36 cellular contexts compared by ENCODE assay signal in the genomic region with DNA sequence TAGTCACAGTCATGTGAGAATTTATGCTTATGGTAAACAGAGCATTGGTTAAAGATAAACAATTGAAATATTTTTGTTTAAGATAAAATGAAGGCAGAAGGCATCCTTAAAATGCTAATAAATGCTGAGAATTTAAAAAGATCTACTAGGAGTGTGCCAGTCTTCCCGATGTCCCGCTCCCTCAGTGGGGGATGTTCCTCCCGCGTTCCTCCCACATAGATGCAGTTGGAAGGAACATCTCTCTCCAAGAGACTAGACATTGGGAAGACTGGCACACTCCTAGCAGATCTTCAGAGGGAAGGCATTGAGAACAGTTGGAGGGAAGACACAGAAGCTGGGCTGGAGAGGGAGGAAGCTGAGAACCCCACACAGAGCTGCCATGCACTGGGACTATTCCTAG.
"Had no signal": no experiment of that assay in that cellular context is flagged by ENCODE, and none has a peak within 500 bp of the region (broad histone marks: within the 10 kb centered on the region; RNA-seq: fewer than 3 reads in every experiment).

No MANE protein-coding gene starts in this region.

- FAIRE-seq: astrocyte, colon, TTC549 had no signal

- DNase-seq: activated B cell treated with CpG ODN at 0.5 μM for 24 hours; activated CD4-positive, alpha-beta memory T cell treated with anti-CD3 and anti-CD28 coated beads for 36 hours; activated CD4-positive, alpha-beta T cell treated with anti-CD3 and anti-CD28 coated beads for 4 hours; activated CD4-positive, alpha-beta T cell treated with anti-CD3 and anti-CD28 coated beads, Interleukin-2, amount 10 ng/mL, durations not matched to agents 24 days and 14 days; activated CD4-positive, alpha-beta T cell treated with anti-CD3 and anti-CD28 coated beads, Interleukin-2, amount 50 U/mL, for 1 hour; activated CD4-positive, alpha-beta T cell treated with anti-CD3 and anti-CD28 coated beads, Interleukin-2, amount 50 U/mL, for 4 hours; activated CD4-positive, CD25-positive, alpha-beta regulatory T cell treated with anti-CD3 and anti-CD28 coated beads, Interleukin-2, amount 50 U/mL, for 72 hours; activated CD8-positive, alpha-beta memory T cell treated with anti-CD3 and anti-CD28 coated beads, Interleukin-2, amount 50 U/mL, for 4 hours; activated CD8-positive, alpha-beta T cell treated with anti-CD3 and anti-CD28 coated beads for 36 hours; activated effector memory CD4-positive, alpha-beta T cell treated with anti-CD3 and anti-CD28 coated beads, Interleukin-2, amount 50 U/mL, for 16 hours; activated gamma-delta T cell treated with Interleukin-2 at 50 U/mL for 16 hours; activated naive CD4-positive, alpha-beta T cell; activated naive CD4-positive, alpha-beta T cell treated with anti-CD3 and anti-CD28 coated beads for 36 hours; activated naive CD4-positive, alpha-beta T cell treated with anti-CD3 and anti-CD28 coated beads, Interleukin-2, amount 50 U/mL, for 16 hours; activated naive CD8-positive, alpha-beta T cell treated with anti-CD3 and anti-CD28 coated beads for 36 hours; activated T-cell treated with anti-CD3 and anti-CD28 coated beads for 4 hours; activated T-cell treated with anti-CD3 and anti-CD28 coated beads, Interleukin-2, amount 50 U/mL, for 1 hour; activated T-cell treated with anti-CD3 and anti-CD28 coated beads, Interleukin-2, amount 50 U/mL, for 4 hours; activated T-cell treated with anti-CD3 and anti-CD28 coated beads, Interleukin-2, amount 50 U/mL, for 72 hours; adrenal gland; amniotic stem cell; aorta; body of pancreas; brain microvascular endothelial cell; central memory CD4-positive, alpha-beta T cell; T-helper 2 cell; T-helper 9 cell had no signal

- H3K27ac Mint-ChIP-seq: activated B cell treated with CpG ODN at 0.5 μM for 24 hours; activated CD4-positive, alpha-beta memory T cell treated with anti-CD3 and anti-CD28 coated beads for 36 hours; activated CD4-positive, alpha-beta T cell treated with anti-CD3 and anti-CD28 coated beads, Interleukin-2, amount 10 ng/mL, durations not matched to agents 24 days and 14 days; activated CD8-positive, alpha-beta T cell treated with anti-CD3 and anti-CD28 coated beads for 36 hours; activated naive CD4-positive, alpha-beta T cell treated with anti-CD3 and anti-CD28 coated beads for 36 hours; activated naive CD4-positive, alpha-beta T cell treated with anti-CD3 and anti-CD28 coated beads, Interleukin-2, amount 50 U/mL, for 72 hours; activated naive CD8-positive, alpha-beta T cell treated with anti-CD3 and anti-CD28 coated beads for 36 hours; activated T-cell treated with anti-CD3 and anti-CD28 coated beads, Interleukin-2, amount 50 U/mL, for 72 hours; activated T-helper 1 cell treated with anti-CD3 and anti-CD28 coated beads, Interleukin-12 subunit alpha, Interleukin-12 subunit beta, Interleukin-2, Interleukin-4 antibody, amounts not matched to agents 30 ng/mL and 10 ng/mL and 1 ng/mL, durations not matched to agents 14 hours and 24 hours and 36 hours; activated T-helper 17 cell treated with anti-CD3 and anti-CD28 coated beads, Interleukin-2, amount 50 U/mL, for 72 hours; T-helper 2 cell treated with Interferon-gamma antibody and Interleukin-4, amounts not matched to agents 5 μg/mL and 100 μg/mL, for 36 hours had no signal

- H3K36me3 Mint-ChIP-seq: activated CD4-positive, alpha-beta memory T cell treated with anti-CD3 and anti-CD28 coated beads for 36 hours; activated naive CD8-positive, alpha-beta T cell treated with anti-CD3 and anti-CD28 coated beads for 36 hours had no signal

- ATAC-seq: activated CD8-positive, alpha-beta T cell treated with anti-CD3 and anti-CD28 coated beads for 36 hours; activated naive CD4-positive, alpha-beta T cell treated with anti-CD3 and anti-CD28 coated beads, Interleukin-2, amount 50 U/mL, for 72 hours; activated T-cell treated with anti-CD3 and anti-CD28 coated beads, Interleukin-2, amount 50 U/mL, for 4 hours; activated T-cell treated with anti-CD3 and anti-CD28 coated beads, Interleukin-2, amount 50 U/mL, for 72 hours; activated T-helper 17 cell treated with anti-CD3 and anti-CD28 coated beads, Interleukin-2, amount 50 U/mL, for 72 hours; body of pancreas had no signal

- H3K27me3 ChIP-seq: adrenal gland, body of pancreas, brain microvascular endothelial cell, breast epithelium had no signal

- H3K36me3 ChIP-seq: adrenal gland, brain microvascular endothelial cell, breast epithelium had no signal

- H3K4me3 Mint-ChIP-seq: activated B cell treated with CpG ODN at 0.5 μM for 24 hours; activated CD4-positive, alpha-beta memory T cell treated with anti-CD3 and anti-CD28 coated beads for 36 hours; activated CD4-positive, alpha-beta T cell treated with anti-CD3 and anti-CD28 coated beads, Interleukin-2, amount 10 ng/mL, durations not matched to agents 24 days and 14 days; activated CD8-positive, alpha-beta T cell treated with anti-CD3 and anti-CD28 coated beads for 36 hours; activated naive CD4-positive, alpha-beta T cell treated with anti-CD3 and anti-CD28 coated beads for 36 hours; activated naive CD8-positive, alpha-beta T cell treated with anti-CD3 and anti-CD28 coated beads for 36 hours; activated T-cell treated with anti-CD3 and anti-CD28 coated beads, Interleukin-2, amount 50 U/mL, for 4 hours; activated T-cell treated with anti-CD3 and anti-CD28 coated beads, Interleukin-2, amount 50 U/mL, for 72 hours; activated T-helper 1 cell treated with anti-CD3 and anti-CD28 coated beads, Interleukin-12 subunit alpha, Interleukin-12 subunit beta, Interleukin-2, Interleukin-4 antibody, amounts not matched to agents 30 ng/mL and 10 ng/mL and 1 ng/mL, durations not matched to agents 14 hours and 24 hours and 36 hours; activated T-helper 17 cell treated with anti-CD3 and anti-CD28 coated beads, Interleukin-2, amount 50 U/mL, for 72 hours; T-helper 2 cell treated with Interferon-gamma antibody and Interleukin-4, amounts not matched to agents 5 μg/mL and 100 μg/mL, for 36 hours had no signal

- H3K4me1 ChIP-seq: breast epithelium had no signal

- H3K4me3 ChIP-seq: adrenal gland, body of pancreas, breast epithelium had no signal

- H3K9me3 ChIP-seq: adrenal gland, body of pancreas, breast epithelium had no signal

- H3K4me1 Mint-ChIP-seq: activated B cell treated with CpG ODN at 0.5 μM for 24 hours; activated T-helper 17 cell treated with anti-CD3 and anti-CD28 coated beads, Interleukin-2, amount 50 U/mL, for 72 hours had no signal

- H3K27ac ChIP-seq: adrenal gland, body of pancreas, brain microvascular endothelial cell, breast epithelium, VCaP had no signal

- H3K9me3 Mint-ChIP-seq: activated CD4-positive, alpha-beta memory T cell treated with anti-CD3 and anti-CD28 coated beads for 36 hours; activated CD8-positive, alpha-beta T cell treated with anti-CD3 and anti-CD28 coated beads for 36 hours; activated naive CD4-positive, alpha-beta T cell treated with anti-CD3 and anti-CD28 coated beads for 36 hours; activated T-cell treated with anti-CD3 and anti-CD28 coated beads, Interleukin-2, amount 50 U/mL, for 4 hours; activated T-cell treated with anti-CD3 and anti-CD28 coated beads, Interleukin-2, amount 50 U/mL, for 72 hours; activated T-helper 1 cell treated with anti-CD3 and anti-CD28 coated beads, Interleukin-12 subunit alpha, Interleukin-12 subunit beta, Interleukin-2, Interleukin-4 antibody, amounts not matched to agents 30 ng/mL and 10 ng/mL and 1 ng/mL, durations not matched to agents 14 hours and 24 hours and 36 hours; activated T-helper 17 cell treated with anti-CD3 and anti-CD28 coated beads, Interleukin-2, amount 50 U/mL, for 72 hours had no signal
